Comparison of ENCODE assay signal across 24 cellular contexts in genomic region chr2:226743911-226744310, GRCh38. TPM values are rescaled to one million over a fixed set of nuclear protein-coding genes. Genes with fewer than 3 reads are reported as not detected.
DNase-seq lines count a peak whose midpoint lies in the region; ATAC-seq and TF ChIP-seq lines count a peak whose summit lies in the region.
"Had no signal": no experiment of that assay in that cellular context is flagged by ENCODE, and none has a peak within 500 bp of the region (broad histone marks: within the 10 kb centered on the region; RNA-seq: fewer than 3 reads in every experiment).

No MANE protein-coding gene starts in this region.

- peaks cover 11% of the 10 kb centered on the region for H3K4me1 ChIP-seq in H9 (ENCODE audit: insufficient read depth, low read length)
- peaks cover 48 to 54% of the 10 kb centered on the region in 2 donors for H3K4me1 ChIP-seq in gastrocnemius medialis
- H3K4me1 ChIP-seq: BLaER1 had no signal

- H2BK20ac ChIP-seq in H9 (ENCODE audit: low read depth, low read length, poor library complexity, severe bottlenecking) = no peak overlapping the region

- H3K18ac ChIP-seq in H9 (ENCODE audit: insufficient read length, low read depth, low read length) = no peak overlapping the region

- H3K27ac Mint-ChIP-seq in H9 = no peak overlapping the region
- H3K27ac Mint-ChIP-seq: CD4-positive, alpha-beta T cell had no signal

- peaks cover 22 to 25% of the 10 kb centered on the region in 2 experiments for H3K4me1 Mint-ChIP-seq in H9

- peaks cover 8 to 15% (median 14%) of the 10 kb centered on the region in 3 experiments for H3K36me3 Mint-ChIP-seq in H9 (ENCODE audit: insufficient read depth in 1 of 3, low read depth in 3 of 3)

- H3K4ac ChIP-seq in H9 (ENCODE audit: low read depth, low read length) = no peak overlapping the region

- in situ Hi-C loops in astrocyte of the cerebellum (cut with HindIII; ENCODE audit: low sequenced_read_pairs) (loop anchor here (5.0 kb wide), 2 partner anchors 33 to 72 kb away; no protein-coding TSS in a partner anchor), gastrocnemius medialis (cut with MboI; ENCODE audit: low sequenced_read_pairs in 4 of 4) (loop anchor here in 1 of 4 donors (10.0 kb wide), 1 partner anchor 51 kb away; the partner anchor contains the start of gene IRS1)

- no peak overlapping the region for H3T11ph ChIP-seq in H9 (ENCODE audit: low read length)

- no peaks in the 10 kb centered on the region for H3K79me2 ChIP-seq in H9 (ENCODE audit: insufficient read depth, low read length)

- no peak overlapping the region for H2AFZ ChIP-seq in H9 (ENCODE audit: low read length)

- no peaks in the 10 kb centered on the region for H3K27me3 Mint-ChIP-seq in H9 (ENCODE audit: low read depth)
- H3K27me3 Mint-ChIP-seq: CD4-positive, alpha-beta T cell had no signal

- no peak overlapping the region for H3K23ac ChIP-seq in H9 (ENCODE audit: insufficient read length, low read depth, low read length)

- TF ChIP-seq POLR2A in gastrocnemius medialis (IDR thresholded peaks at IDR 0.05) = no peak

- no peaks in the 10 kb centered on the region for H4K20me1 ChIP-seq in H9 (ENCODE audit: control insufficient read depth, insufficient read depth, insufficient read length)
- H4K20me1 ChIP-seq: BLaER1 had no signal

- H2BK15ac ChIP-seq in H9 (ENCODE audit: low read depth, low read length) = no peak overlapping the region

- intact Hi-C loops in gastrocnemius medialis (cut with DNase I; ENCODE audit: low total_unique reads) = no loop called here

- H3K9me3 Mint-ChIP-seq in H9 = 0 out of 5 replicates have a peak, but pooled peaks cover 0 to 3% of the 10 kb centered on the region in 2 experiments
- H3K9me3 Mint-ChIP-seq: CD4-positive, alpha-beta T cell had no signal

- no peak overlapping the region for H3K4me3 Mint-ChIP-seq in H9
- H3K4me3 Mint-ChIP-seq: CD4-positive, alpha-beta T cell had no signal

- no peak overlapping the region for H3K27ac ChIP-seq in H9 (ENCODE audit: insufficient read length, low read depth, low read length)
- peak overlapping the region; percentile 73 to 91 (median 86) for H3K27ac ChIP-seq in gastrocnemius medialis
- H3K27ac ChIP-seq: BLaER1, RWPE1, SK-N-MC had no signal

- no peak overlapping the region for H2AK5ac ChIP-seq in H9 (ENCODE audit: insufficient read length, low read length)

- no peak for ATAC-seq in gastrocnemius medialis
- ATAC-seq in HG03457 (IDR thresholded peaks at IDR 0.05; ENCODE audit: unreplicated experiment) = no peak
- ATAC-seq in GM19452 (IDR thresholded peaks at IDR 0.05; ENCODE audit: unreplicated experiment) = no peak
- no peak for ATAC-seq in GM21447 (IDR thresholded peaks at IDR 0.05; ENCODE audit: unreplicated experiment)
- ATAC-seq: GM12878 had no signal

- H3K4me3 ChIP-seq in astrocyte of the cerebellum (ENCODE audit: low read depth, low read length) (no peak overlapping the region), gastrocnemius medialis (no peak overlapping the region)
- H3K4me3 ChIP-seq: BLaER1, GM12878, SK-N-MC had no signal

- H2BK12ac ChIP-seq in H9 (ENCODE audit: insufficient read length, low read depth, low read length) = no peak overlapping the region

- H3K79me1 ChIP-seq in H9 (ENCODE audit: insufficient read depth, low read depth, low read length, poor library complexity, severe bottlenecking) = no peaks in the 10 kb centered on the region

- no peak for DNase-seq in H9
- peak; percentile 33 for DNase-seq in astrocyte of the cerebellum (ENCODE audit: low read depth)
- DNase-seq in fibroblast of peridontal ligament (ENCODE audit: extremely low read depth) = peak; percentile 58
- no peak for DNase-seq in gastrocnemius medialis
- DNase-seq in activated effector memory CD4-positive, alpha-beta T cell treated with anti-CD3 and anti-CD28 coated beads, Interleukin-2, amount 50 U/mL, for 16 hours = no peak
- DNase-seq: CD4-positive, alpha-beta T cell; COR-L47; DMS79 treated with DMSO at 0.1 percent for 48 hours; KG1; NCI-H1092; NCI-H1436; NCI-H1930; NCI-H2227 treated with DMSO at 0.1 percent for 48 hours; NCI-H510A treated with DMSO at 0.1 percent for 48 hours; NCI-H748 treated with DMSO at 0.1 percent for 48 hours; NK-92 treated with Interleukin-12 subunit alpha and Interleukin-12 subunit beta, amount 100 ng/mL, for 24 hours; SHP77 treated with DMSO at 0.1 percent for 48 hours had no signal

- no peak overlapping the region for H4K91ac ChIP-seq in H9 (ENCODE audit: insufficient read length, low read depth, low read length)

- H3K4me2 ChIP-seq in H9 (ENCODE audit: insufficient read depth, insufficient read length, low read length) = no peak overlapping the region
- H3K4me2 ChIP-seq: BLaER1 had no signal

- no CpG with 5 or more reads among the region's 4 CpGs for WGBS in H9 (ENCODE audit: extremely low coverage, insufficient read length, low lambda C conversion rate)

- TF ChIP-seq CTCF in H9 (conservative IDR thresholded peaks at IDR 0.05) = no peak
- no peak for TF ChIP-seq CTCF in astrocyte of the cerebellum (IDR thresholded peaks at IDR 0.05; ENCODE audit: low read depth, low read length, missing control alignments)
- no peak for TF ChIP-seq CTCF in gastrocnemius medialis (IDR thresholded peaks at IDR 0.05 in 4 of 5, conservative IDR thresholded peaks at IDR 0.05 in 1 of 5)

- no peak overlapping the region for H2BK120ac ChIP-seq in H9 (ENCODE audit: low read depth, low read length, poor library complexity, severe bottlenecking)

- peak overlapping the region; percentile 13 for H3K9ac ChIP-seq in H9 (ENCODE audit: extremely low read depth, insufficient read length, low read length)
- H3K9ac ChIP-seq: BLaER1 had no signal

- no peak overlapping the region for H3K56ac ChIP-seq in H9 (ENCODE audit: insufficient read length, low read depth, low read length)

- no peaks in the 10 kb centered on the region for H3K9me3 ChIP-seq in H9 (ENCODE audit: control insufficient read depth, low read depth, low read length)
- no peaks in the 10 kb centered on the region for H3K9me3 ChIP-seq in gastrocnemius medialis

- no peaks in the 10 kb centered on the region for H3K23me2 ChIP-seq in H9 (ENCODE audit: insufficient read length, low read depth, low read length, poor library complexity, severe bottlenecking)

- no peaks in the 10 kb centered on the region for H3K36me3 ChIP-seq in gastrocnemius medialis

- H3K14ac ChIP-seq in H9 (ENCODE audit: insufficient read depth, low read length) = no peak overlapping the region

- H3K27me3 ChIP-seq in H9 (ENCODE audit: insufficient read depth, low read length) (no peaks in the 10 kb centered on the region), gastrocnemius medialis (no peaks in the 10 kb centered on the region)
- H3K27me3 ChIP-seq: BLaER1 had no signal

- H4K8ac ChIP-seq in H9 (replicated peaks; ENCODE audit: insufficient read length, low read depth, low read length) = no peak overlapping the region

- H4K5ac ChIP-seq in H9 (ENCODE audit: insufficient read length, low read depth, low read length) = no peak overlapping the region

- H2BK5ac ChIP-seq in H9 (ENCODE audit: insufficient read length, low read length) = no peak overlapping the region

RNA-seq across cellular contexts. Expression of gene IRS1, which starts 55.7 kb away (rescaled TPM):
- 15.0 and 16.3 TPM in 2 replicates for total RNA-seq in H9 (2021)
- 10 to 100 TPM in 1 of 4 donors, 1 to 10 TPM in 3; 2.2 to 71.1 (median 6.3) TPM for total RNA-seq in gastrocnemius medialis

Comparison
In these comparisons a context has a peak if more than half of its experiments do, and no peak if none do; other contexts are left out.
1. DNase-seq: peak in astrocyte of the cerebellum (single experiment) and fibroblast of peridontal ligament (single experiment); none in H9 (single experiment), gastrocnemius medialis (0 of 2) and activated effector memory CD4-positive, alpha-beta T cell treated with anti-CD3 and anti-CD28 coated beads, Interleukin-2, amount 50 U/mL, for 16 hours (single experiment).